ENCODE assay signal across 8 cellular contexts in the genomic region with DNA sequence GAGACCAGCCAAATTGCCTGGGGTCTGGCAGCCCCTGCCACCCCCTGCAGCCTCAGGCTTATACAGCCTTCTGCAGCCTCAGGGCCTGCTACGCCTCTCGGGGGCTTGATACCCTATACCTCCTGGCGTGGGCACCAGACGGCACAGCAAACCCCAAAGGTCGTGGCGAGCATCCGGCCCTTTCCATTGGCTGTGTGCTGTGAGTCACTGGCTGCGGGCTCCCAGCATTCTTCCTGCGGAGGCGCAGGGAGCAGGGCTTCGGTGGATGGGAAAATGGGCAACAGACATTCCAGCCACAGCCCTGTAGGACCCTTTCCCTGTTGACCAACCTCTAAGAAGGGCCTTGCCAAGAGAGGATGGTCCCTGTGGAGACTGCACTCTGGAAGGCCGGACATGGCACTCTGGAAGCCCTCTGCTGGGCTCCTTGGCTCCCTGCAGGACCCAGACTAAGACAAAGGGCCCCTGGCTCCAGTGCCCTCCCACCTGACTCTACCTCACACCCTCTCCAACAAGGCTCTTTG. TPM values are rescaled to one million over a fixed set of nuclear protein-coding genes. Genes with fewer than 3 reads are reported as not detected.
A peak's percentile ranks its signal among the peaks of the same experiment; 100 is the strongest.
DNase-seq lines count a peak whose midpoint lies in the region; ATAC-seq and TF ChIP-seq lines count a peak whose summit lies in the region.
"Had no signal": no experiment of that assay in that cellular context is flagged by ENCODE, and none has a peak within 500 bp of the region (broad histone marks: within the 10 kb centered on the region; RNA-seq: fewer than 3 reads in every experiment).

No MANE protein-coding gene starts in this region.

- H3K9ac ChIP-seq in smooth muscle cell (ENCODE audit: low read depth), result no peak overlapping the region

- H3K9me3 ChIP-seq in SJSA1 (replicated peaks), result no peaks in the 10 kb centered on the region
- no peaks in the 10 kb centered on the region for H3K9me3 ChIP-seq in smooth muscle cell (replicated peaks; ENCODE audit: low read depth)

- peaks cover 51% of the 10 kb centered on the region for H4K20me1 ChIP-seq in smooth muscle cell (ENCODE audit: low read depth)

- no peak overlapping the region for H3K27ac ChIP-seq in SJSA1
- peak overlapping the region; percentile 59 for H3K27ac ChIP-seq in smooth muscle cell (ENCODE audit: low read depth)

- H3F3A ChIP-seq in smooth muscle cell (ENCODE audit: low read depth), result no peaks in the 10 kb centered on the region

- 69% methylated on average over 12 of the region's 12 CpGs for WGBS in smooth muscle cell (ENCODE audit: low lambda C conversion rate)

- H2AFZ ChIP-seq in smooth muscle cell (ENCODE audit: low read depth), result no peak overlapping the region

- intact Hi-C loops in Right ventricle myocardium superior (cut with DNase I), result loop anchor here (5.0 kb wide), 1 partner anchor 65 kb away; no protein-coding TSS in a partner anchor

- no peaks in the 10 kb centered on the region; the same call in 1 of the 2 replicates for H3K27me3 ChIP-seq in H7 (ENCODE audit: control insufficient read depth, insufficient read depth, low read length)
- H3K27me3 ChIP-seq in SJSA1 (replicated peaks), result no peaks in the 10 kb centered on the region
- no peaks in the 10 kb centered on the region for H3K27me3 ChIP-seq in smooth muscle cell (ENCODE audit: low read depth)

- H3K4me1 ChIP-seq in SJSA1 (replicated peaks) (no peaks in the 10 kb centered on the region), smooth muscle cell (ENCODE audit: low read depth) (peaks cover 12% of the 10 kb centered on the region)

- peak; percentile 89 for DNase-seq in H7
- DNase-seq in SJSA1 (ENCODE audit: low read depth in 1 of 2, low spot score in 2 of 2), result peak; percentile 22 to 53
- peak; percentile 52 for DNase-seq in Right ventricle myocardium superior
- no peak for DNase-seq in smooth muscle cell (lab: John Stamatoyannopoulos, UW; ENCODE audit: unreplicated experiment)
- no peak for DNase-seq in activated gamma-delta T cell (lab: John Stamatoyannopoulos, UW)
- no peak for DNase-seq in T-helper 2 cell
- DNase-seq: caudate nucleus had no signal

- peak; percentile 31 for TF ChIP-seq CTCF in smooth muscle cell (IDR thresholded peaks at IDR 0.05; ENCODE audit: borderline replicate concordance, insufficient read depth, poor library complexity, severe bottlenecking)

- ATAC-seq in Right ventricle myocardium superior (ENCODE audit: poor library complexity), result peak; percentile 67
- ATAC-seq in HG02840 (IDR thresholded peaks at IDR 0.05; ENCODE audit: low FRiP score, unreplicated experiment), result no peak

- H3K4me2 ChIP-seq in smooth muscle cell, result no peak overlapping the region

- H3K4me3 ChIP-seq in H7 (ENCODE audit: insufficient read depth, low read depth, low read length) (no peak overlapping the region), SJSA1 (no peak overlapping the region), smooth muscle cell (no peak overlapping the region)

- H3K79me2 ChIP-seq in smooth muscle cell (ENCODE audit: low read depth), result peaks cover 8% of the 10 kb centered on the region

- H3K36me3 ChIP-seq in H7 (replicated peaks; ENCODE audit: control insufficient read depth, insufficient read depth, low read length), result no peaks in the 10 kb centered on the region
- no peaks in the 10 kb centered on the region for H3K36me3 ChIP-seq in SJSA1
- no peaks in the 10 kb centered on the region for H3K36me3 ChIP-seq in smooth muscle cell (ENCODE audit: low read depth)

RNA-seq across cellular contexts. Expression of gene ITGA11, which starts 59.6 kb away (rescaled TPM):
- 0.03 and 0.07 TPM in 2 replicates for total RNA-seq in H7 (2014; rRNA removed; shearing (Covaris generic))
- 0.34 and 2.0 TPM in 2 replicates for total RNA-seq in SJSA1 (2014; rRNA removed; shearing (Covaris generic))
- total RNA-seq in Right ventricle myocardium superior (32.2 TPM), smooth muscle cell (85.9 and 87.8 TPM in 2 replicates)
- polyA plus RNA-seq in smooth muscle cell, result 89.4 and 133 TPM in 2 replicates

Comparison
In these comparisons a context has a peak if more than half of its experiments do, and no peak if none do; other contexts are left out.
1. DNase-seq: peak in H7 (single experiment), SJSA1 (2 of 2) and Right ventricle myocardium superior (single experiment); none in smooth muscle cell (single experiment), activated gamma-delta T cell (single experiment) and T-helper 2 cell (0 of 5).
2. RNA of gene ITGA11, which starts 59.6 kb away (total RNA-seq): 85.9 to 87.8 TPM in smooth muscle cell and 32.2 TPM in Right ventricle myocardium superior (single experiment); 0.34 to 2.0 TPM in SJSA1 and 0.03 to 0.07 TPM in H7; every median in the first group is over 10 times any median in the second.